In genomic region chr6:170470673-170471072, GRCh38 we compare ENCODE assay signal across 26 cellular contexts.
"Had no signal": no experiment of that assay in that cellular context is flagged by ENCODE, and none has a peak within 500 bp of the region (broad histone marks: within the 10 kb centered on the region; RNA-seq: fewer than 3 reads in every experiment).

No MANE protein-coding gene starts in this region.

- H3K4me1 Mint-ChIP-seq: activated naive CD8-positive, alpha-beta T cell treated with anti-CD3 and anti-CD28 coated beads for 36 hours; T-cell; WTC11 had no signal

- H3K36me3 ChIP-seq: breast epithelium, neutrophil, pancreas, right atrium auricular region, spleen, thoracic aorta, upper lobe of left lung had no signal

- ATAC-seq: activated T-cell treated with anti-CD3 and anti-CD28 coated beads, Interleukin-2, amount 50 U/mL, for 4 hours; pancreas; psoas muscle; T-cell; WTC11 had no signal

- H3K9me3 ChIP-seq: breast epithelium, pancreas, psoas muscle, right atrium auricular region, thoracic aorta, upper lobe of left lung had no signal

- DNase-seq: activated CD4-positive, alpha-beta T cell treated with anti-CD3 and anti-CD28 coated beads, Interleukin-2, amount 50 U/mL, for 4 hours; activated CD8-positive, alpha-beta memory T cell treated with anti-CD3 and anti-CD28 coated beads, Interleukin-2, amount 50 U/mL, for 48 hours; activated naive CD4-positive, alpha-beta T cell; activated naive CD8-positive, alpha-beta T cell treated with anti-CD3 and anti-CD28 coated beads for 36 hours; activated T-cell treated with anti-CD3 and anti-CD28 coated beads, Interleukin-2, amount 50 U/mL, for 4 hours; cerebellar nuclear complex; cortex of kidney; foreskin fibroblast; hippocampal formation; islet precursor cell; left cardiac atrium; pancreas; psoas muscle; spleen; stimulated activated CD4-positive, alpha-beta T cell treated with anti-CD3 and anti-CD28 coated beads, Interleukin-4, amount 100 ng/mL, for 1 hour; stimulated activated naive CD4-positive, alpha-beta T cell; T-cell; upper lobe of left lung had no signal

- H3K27ac ChIP-seq: breast epithelium, neutrophil, pancreas, psoas muscle, right atrium auricular region, spleen, thoracic aorta, upper lobe of left lung had no signal

- H3K4me1 ChIP-seq: breast epithelium, pancreas, psoas muscle, right atrium auricular region, spleen, upper lobe of left lung had no signal

- H3K4me3 Mint-ChIP-seq: activated naive CD8-positive, alpha-beta T cell treated with anti-CD3 and anti-CD28 coated beads for 36 hours; activated T-cell treated with anti-CD3 and anti-CD28 coated beads, Interleukin-2, amount 50 U/mL, for 4 hours; memory B cell; T-cell; T-helper 2 cell treated with Interferon-gamma antibody and Interleukin-4, amounts not matched to agents 5 μg/mL and 100 μg/mL, for 36 hours; WTC11 had no signal

- H3K27me3 ChIP-seq: pancreas, right atrium auricular region, upper lobe of left lung had no signal

- H3K27me3 Mint-ChIP-seq: activated naive CD8-positive, alpha-beta T cell treated with anti-CD3 and anti-CD28 coated beads for 36 hours had no signal

- H3K9me3 Mint-ChIP-seq: activated T-cell treated with anti-CD3 and anti-CD28 coated beads, Interleukin-2, amount 50 U/mL, for 4 hours; memory B cell; T-cell had no signal

- H3K36me3 Mint-ChIP-seq: memory B cell, T-cell had no signal

- H3K27ac Mint-ChIP-seq: activated naive CD8-positive, alpha-beta T cell treated with anti-CD3 and anti-CD28 coated beads for 36 hours; activated T-helper 2 cell treated with anti-CD3 and anti-CD28 coated beads, Interferon-gamma antibody, Interleukin-2, Interleukin-4, amounts not matched to agents 10 μg/mL and 5 μg/mL and 100 μg/mL, durations not matched to agents 14 hours and 24 hours and 36 hours; memory B cell; T-cell; T-helper 2 cell treated with Interferon-gamma antibody and Interleukin-4, amounts not matched to agents 5 μg/mL and 100 μg/mL, for 36 hours; WTC11 had no signal

- H3K4me3 ChIP-seq: breast epithelium, pancreas, psoas muscle, right atrium auricular region, spleen, thoracic aorta, upper lobe of left lung had no signal
